In genomic region chr11:86360775-86361395, GRCh38 we compare ENCODE assay signal across 9 cellular contexts. TPM values are rescaled to one million over a fixed set of nuclear protein-coding genes. Genes with fewer than 3 reads are reported as not detected.
A peak's percentile ranks its signal among the peaks of the same experiment; 100 is the strongest.
DNase-seq lines count a peak whose midpoint lies in the region; ATAC-seq and TF ChIP-seq lines count a peak whose summit lies in the region.
"Had no signal": no experiment of that assay in that cellular context is flagged by ENCODE, and none has a peak within 500 bp of the region (broad histone marks: within the 10 kb centered on the region; RNA-seq: fewer than 3 reads in every experiment).

No MANE protein-coding gene starts in this region.

- H3K27ac Mint-ChIP-seq in WTC11 = peak overlapping the region; percentile 34; the same call in 1 of the 2 replicates

- no peaks in the 10 kb centered on the region for H3K27me3 Mint-ChIP-seq in WTC11 (ENCODE audit: low read depth)

- H3K36me3 Mint-ChIP-seq in WTC11 = peaks cover 6% of the 10 kb centered on the region; the same call in 1 of the 2 replicates

- no peak for TF ChIP-seq POLR2A in GM18505 (IDR thresholded peaks at IDR 0.05; ENCODE audit: borderline replicate concordance, extremely low read depth, insufficient read depth, insufficient read length)

- no peak overlapping the region for H3K4me3 Mint-ChIP-seq in WTC11

- peak; percentile 35 for DNase-seq in AG08396 (ENCODE audit: low spot score)
- peak; percentile 16 for DNase-seq in HEK293T (ENCODE audit: extremely low spot score)
- DNase-seq in WTC11 (ENCODE audit: low spot score) = no peak
- DNase-seq in iris pigment epithelial cell (ENCODE audit: low read depth) = peak; percentile 57
- DNase-seq in activated CD4-positive, alpha-beta T cell treated with anti-CD3 and anti-CD28 coated beads for 4 hours = no peak
- DNase-seq in occipital lobe (lab: John Stamatoyannopoulos, UW) = no peak
- DNase-seq: GOT3 had no signal

- CTCF ChIA-PET in HEK293T (lab: Yijun Ruan, JAX) = interaction anchor here (0.5 to 1.1 kb wide), 7 partner anchors 9 to 441 kb away, joined by 3 to 6 read pairs (median 3); no protein-coding TSS in a partner anchor
- CTCF ChIA-PET in WTC11 (lab: Charles Lee) = interaction anchor here (0.6 to 3.4 kb wide), 31 partner anchors 9 to 506 kb away, joined by 3 to 37 read pairs (median 4); partner anchors contain the start of genes CCDC81 and CCDC83

- H3K9me3 Mint-ChIP-seq in WTC11 = peaks cover 18% of the 10 kb centered on the region

- TF ChIP-seq CTCF in WTC11 (IDR thresholded peaks at IDR 0.05) = no peak

- H3K4me1 Mint-ChIP-seq in WTC11 = peaks cover 38% of the 10 kb centered on the region

- POLR2A ChIA-PET in HEK293T (lab: Yijun Ruan, JAX) = interaction anchor here (1.0 kb wide), 1 partner anchor 16 kb away, joined by 3 read pairs; no protein-coding TSS in a partner anchor
- POLR2A ChIA-PET in WTC11 (lab: Charles Lee) = no interaction called here

- peak; percentile 56 for ATAC-seq in WTC11
- no peak for ATAC-seq in GM18505 (IDR thresholded peaks at IDR 0.05; ENCODE audit: unreplicated experiment)
- no peak for ATAC-seq in GM21526 (IDR thresholded peaks at IDR 0.05; ENCODE audit: low FRiP score, unreplicated experiment)

TF ChIP-seq in HEK293T, 16 proteins besides CTCF, POLR2A, EP300 and RAD21:
- TF ChIP-seq ELF4 (IDR thresholded peaks at IDR 0.05) = no peak

TF ChIP-seq in WTC11, 78 proteins besides CTCF, POLR2A, EP300 and RAD21 (continues in another document):
- no peak for TF ChIP-seq HMGXB4 (CRISPR knock-in tag; IDR thresholded peaks at IDR 0.05)
- TF ChIP-seq AR (CRISPR knock-in tag; IDR thresholded peaks at IDR 0.05) = no peak
- no peak for TF ChIP-seq JAZF1 (CRISPR knock-in tag; IDR thresholded peaks at IDR 0.05)
- TF ChIP-seq PREB (CRISPR knock-in tag; IDR thresholded peaks at IDR 0.05; ENCODE audit: borderline replicate concordance) = no peak
- no peak for TF ChIP-seq NFE2L1 (CRISPR knock-in tag; IDR thresholded peaks at IDR 0.05)
- TF ChIP-seq TEAD1 (CRISPR knock-in tag; IDR thresholded peaks at IDR 0.05) = no peak
- TF ChIP-seq AFF4 (CRISPR knock-in tag; IDR thresholded peaks at IDR 0.05; ENCODE audit: borderline replicate concordance) = no peak
- no peak for TF ChIP-seq ELF4 (CRISPR knock-in tag; IDR thresholded peaks at IDR 0.05; ENCODE audit: low read depth)
- no peak for TF ChIP-seq HMGA2 (CRISPR knock-in tag; IDR thresholded peaks at IDR 0.05)
- TF ChIP-seq IRF2 (CRISPR knock-in tag; IDR thresholded peaks at IDR 0.05; ENCODE audit: borderline replicate concordance, low read depth) = no peak
- TF ChIP-seq NR1H2 (CRISPR knock-in tag; IDR thresholded peaks at IDR 0.05) = no peak
- no peak for TF ChIP-seq RELA (CRISPR knock-in tag; IDR thresholded peaks at IDR 0.05; ENCODE audit: borderline replicate concordance)
- TF ChIP-seq ATF6 (CRISPR knock-in tag; IDR thresholded peaks at IDR 0.05) = no peak
- TF ChIP-seq ZNF121 (CRISPR knock-in tag; IDR thresholded peaks at IDR 0.05) = no peak
- no peak for TF ChIP-seq ESRRA (CRISPR knock-in tag; IDR thresholded peaks at IDR 0.05; ENCODE audit: borderline replicate concordance)
- TF ChIP-seq E2F4 (CRISPR knock-in tag; IDR thresholded peaks at IDR 0.05; ENCODE audit: borderline replicate concordance, low read depth) = no peak

RNA-seq across cellular contexts. Expression of gene CCDC81, which starts 13.8 kb away (rescaled TPM):
- total RNA-seq in WTC11 (2021) = 0.82 to 1.0 TPM (median 0.98 TPM) in 3 replicates
- 3.0 TPM for total RNA-seq in occipital lobe

RNA-seq across cellular contexts. Expression of gene HIKESHI, which starts 58.8 kb away (rescaled TPM):
- total RNA-seq in WTC11 (2021) (48.3 to 57.1 TPM (median 52.8 TPM) in 3 replicates), occipital lobe (57.9 TPM)

Comparison
In these comparisons a context has a peak if more than half of its experiments do, and no peak if none do; other contexts are left out.
1. DNase-seq: peak in AG08396 (single experiment), HEK293T (single experiment) and iris pigment epithelial cell (single experiment); none in WTC11 (single experiment), activated CD4-positive, alpha-beta T cell treated with anti-CD3 and anti-CD28 coated beads for 4 hours (0 of 2) and occipital lobe (single experiment).